Comparison of ENCODE assay signal across 7 cellular contexts in the genomic region with DNA sequence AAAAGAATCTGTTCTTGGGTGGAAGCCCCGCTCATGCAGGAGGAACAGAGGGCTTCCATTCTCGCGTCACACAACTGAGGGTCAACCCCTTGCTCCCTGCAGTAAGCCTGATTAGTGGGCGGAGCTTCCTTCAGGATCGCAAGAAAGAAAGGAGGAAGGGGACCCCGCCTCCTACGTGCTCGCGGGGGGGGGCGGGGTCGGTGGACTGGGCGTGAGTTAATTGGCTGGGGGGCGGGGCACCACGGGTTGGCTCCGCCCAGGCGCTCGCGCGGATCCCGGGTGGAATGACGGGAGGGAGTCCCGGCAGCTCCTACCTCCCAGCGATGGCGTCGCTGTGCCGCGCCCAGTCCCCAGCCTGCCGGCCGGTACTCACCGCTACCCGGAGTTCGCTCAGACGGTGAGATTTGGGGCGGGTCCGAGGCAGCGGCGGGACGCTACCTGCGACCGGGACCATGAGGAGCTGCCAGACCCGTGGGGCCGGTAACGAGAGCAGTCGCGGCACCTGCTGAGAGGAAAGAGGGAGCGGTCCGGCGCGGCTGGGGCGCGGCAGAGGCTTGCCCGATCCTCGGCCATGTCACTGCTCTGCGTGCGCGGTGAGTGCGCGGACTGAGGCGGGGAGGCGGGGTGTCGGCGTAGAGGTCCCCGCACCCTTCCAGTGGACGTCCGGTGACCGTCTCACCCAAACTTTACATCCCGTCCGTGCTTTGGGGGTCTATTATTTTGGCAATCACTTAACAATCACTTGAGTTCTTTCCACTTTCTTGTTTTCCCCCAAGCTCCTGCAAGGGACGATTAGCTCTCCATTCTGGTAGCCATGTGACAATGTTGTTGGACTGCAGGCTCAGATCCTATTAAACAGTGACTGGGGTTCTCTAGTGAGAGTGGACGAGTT. TPM values are rescaled to one million over a fixed set of nuclear protein-coding genes. Genes with fewer than 3 reads are reported as not detected.
A peak's percentile ranks its signal among the peaks of the same experiment; 100 is the strongest.
DNase-seq lines count a peak whose midpoint lies in the region; ATAC-seq lines count a peak whose summit lies in the region.

A gene (plus strand): TSS at position 297 of the 892 bp plus-strand sequence. CDS start 275 bp downstream, at position 572.

- DNase-seq in NCI-H524 treated with DMSO at 0.1 percent for 48 hours (lab: John Stamatoyannopoulos, UW) (peak; percentile 63), dermis blood vessel endothelial cell (peak; percentile 96), left lobe of liver (ENCODE audit: low spot score) (peak; percentile 98)
- peak; percentile 81 to 85 for DNase-seq in activated CD4-positive, alpha-beta T cell treated with anti-CD3 and anti-CD28 coated beads, Interleukin-2, amount 50 U/mL, for 48 hours
- DNase-seq in stimulated activated CD4-positive, alpha-beta T cell treated with anti-CD3 and anti-CD28 coated beads, Interleukin-1b, Interleukin-23, amount 100 ng/mL, for 48 hours = peak; percentile 71

- ATAC-seq in GM18873 (IDR thresholded peaks at IDR 0.05; ENCODE audit: low FRiP score, unreplicated experiment) (peak; percentile 48), HG03354 (IDR thresholded peaks at IDR 0.05; ENCODE audit: poor library complexity, severe bottlenecking, unreplicated experiment) (peak; percentile 67), left lobe of liver (peak; percentile 96)

RNA-seq across cellular contexts. Expression of the gene that starts here (rescaled TPM):
- total RNA-seq in dermis blood vessel endothelial cell (39.7 and 48.1 TPM in 2 replicates), left lobe of liver (21.4 TPM)

Comparison
In these comparisons a context has a peak if more than half of its experiments do, and no peak if none do; other contexts are left out.
1. Peak in every context shown above with its lines: DNase-seq and ATAC-seq.